Comparison of ENCODE assay signal across 27 cellular contexts in genomic region chr12:13227191-13227590, GRCh38.
"Had no signal": no experiment of that assay in that cellular context is flagged by ENCODE, and none has a peak within 500 bp of the region (broad histone marks: within the 10 kb centered on the region; RNA-seq: fewer than 3 reads in every experiment).

No MANE protein-coding gene starts in this region.

- DNase-seq: hypothalamus; immature natural killer cell; left ventricle myocardium inferior; midbrain; mucosa of descending colon; naive thymus-derived CD8-positive, alpha-beta T cell; nucleus accumbens; pancreas; posterior cingulate gyrus; retina; right cardiac atrium; stimulated activated CD4-positive, alpha-beta T cell treated with anti-CD3 and anti-CD28 coated beads, Interleukin-12 subunit alpha, Interleukin-12 subunit beta, amount 100 ng/mL, for 4 hours; stimulated activated CD4-positive, alpha-beta T cell treated with anti-CD3 and anti-CD28 coated beads, Interleukin-15, amount 100 ng/mL, for 24 hours; stimulated activated CD4-positive, alpha-beta T cell treated with anti-CD3 and anti-CD28 coated beads, Interleukin-2, amount 100 ng/mL, for 24 hours; stimulated activated CD4-positive, alpha-beta T cell treated with anti-CD3 and anti-CD28 coated beads, Interleukin-4, amount 100 ng/mL, for 1 hour; stimulated activated naive CD4-positive, alpha-beta T cell; tibial artery; trophoblast cell; upper lobe of right lung; uterus had no signal

- ATAC-seq: mucosa of descending colon; naive thymus-derived CD8-positive, alpha-beta T cell; pancreas; right cardiac atrium; sciatic nerve; upper lobe of right lung had no signal

- H3K4me3 ChIP-seq: left ventricle myocardium inferior, lung, mucosa of descending colon, pancreas, prostate gland, skin epidermis, suprapubic skin, thoracic aorta, tibial artery, upper lobe of right lung, uterus had no signal

- H3K27ac ChIP-seq: left ventricle myocardium inferior, pancreas, prostate gland, suprapubic skin, thoracic aorta, tibial artery, upper lobe of right lung, uterus had no signal

- FAIRE-seq: islet of Langerhans, pancreas had no signal

- H3K9me3 ChIP-seq: mucosa of descending colon, pancreas, prostate gland, suprapubic skin, thoracic aorta, upper lobe of right lung, uterus had no signal

- H3K36me3 ChIP-seq: left ventricle myocardium inferior, pancreas, prostate gland, suprapubic skin, thoracic aorta, tibial artery, upper lobe of right lung, uterus had no signal

- H3K4me1 ChIP-seq: pancreas, prostate gland, tibial artery, uterus had no signal
